ENCODE assay signal across 1 cellular context in the genomic region with DNA sequence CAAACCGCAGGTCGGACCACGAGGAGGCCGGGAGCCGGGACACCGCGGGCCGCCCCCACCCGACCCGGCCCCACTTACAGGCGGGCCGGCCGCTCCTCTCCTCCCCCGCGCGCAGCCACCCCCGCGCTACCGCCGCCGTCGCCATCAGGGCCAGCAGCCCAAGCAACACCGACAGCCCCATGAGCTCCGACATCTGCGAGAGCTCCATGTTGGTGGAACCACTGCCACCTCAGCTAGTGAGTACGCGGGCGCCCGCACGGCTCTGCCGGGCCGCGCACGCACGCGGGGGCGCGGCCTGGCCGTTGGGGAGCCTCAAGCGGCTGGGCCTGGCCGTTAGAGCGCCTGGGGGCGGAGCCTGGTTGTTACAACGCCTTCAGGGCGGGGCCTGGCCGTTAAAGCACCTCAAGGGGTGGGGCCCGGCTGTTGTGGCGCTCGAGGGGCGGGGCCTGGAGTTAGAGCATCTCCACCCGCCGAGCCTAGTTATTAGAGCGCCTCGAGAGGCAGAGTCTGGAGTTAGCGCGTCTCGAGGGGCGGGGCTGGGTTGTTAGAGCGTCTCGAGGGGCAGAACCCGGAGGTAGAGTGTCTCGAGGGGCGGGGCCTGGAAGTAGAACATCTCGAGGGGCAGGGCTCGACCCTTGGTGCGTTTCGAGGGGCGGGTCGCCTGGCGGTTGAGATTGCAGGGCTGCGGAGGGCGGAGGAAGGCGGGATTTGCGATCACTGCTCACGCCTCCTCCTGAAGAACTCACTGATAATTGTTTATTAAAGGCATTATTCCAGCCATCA.
TF ChIP-seq lines count a peak whose summit lies in the region.

Gene TBL2 (minus strand): TSS at position 238 of the 783 bp plus-strand sequence. CDS start 30 bp downstream, at position 208.

TF ChIP-seq in K562, 482 proteins besides CTCF, POLR2A, EP300 and RAD21 (continued from another document and continues in another):
- TF ChIP-seq TFAP4 (CRISPR knock-in tag; IDR thresholded peaks at IDR 0.05; ENCODE audit: borderline replicate concordance) (peak; percentile 48; the same call in 1 of the 2 replicates), MCM2 (IDR thresholded peaks at IDR 0.05; ENCODE audit: low read depth) (no peak), CSDE1 (IDR thresholded peaks at IDR 0.05) (peak in 1 of 2 experiments; percentile 34; a peak in 1 of 4 replicates), ZFPM2 (CRISPR knock-in tag; IDR thresholded peaks at IDR 0.05) (0 out of 2 replicates have a peak, but pooled peaks have one; percentile 63), ZNF24 (IDR thresholded peaks at IDR 0.05) (no peak), MAFF (IDR thresholded peaks at IDR 0.05; ENCODE audit: low read length) (no peak), BRF1 (IDR thresholded peaks at IDR 0.05; ENCODE audit: borderline replicate concordance, extremely low read depth, insufficient read length) (no peak), DMBX1 (CRISPR knock-in tag; IDR thresholded peaks at IDR 0.05; ENCODE audit: borderline replicate concordance) (peak; percentile 55; the same call in 1 of the 2 replicates), HLTF (IDR thresholded peaks at IDR 0.05) (no peak), KDM5B (IDR thresholded peaks at IDR 0.05; ENCODE audit: insufficient replicate concordance, low read depth, low read length) (peak; percentile 97), HNRNPK (IDR thresholded peaks at IDR 0.05; ENCODE audit: low read depth, low read length, poor library complexity, severe bottlenecking) (no peak), ZNF551 (CRISPR knock-in tag; IDR thresholded peaks at IDR 0.05) (no peak), ZNF699 (CRISPR knock-in tag; IDR thresholded peaks at IDR 0.05; ENCODE audit: insufficient replicate concordance) (no peak), PATZ1 (CRISPR knock-in tag; IDR thresholded peaks at IDR 0.05; ENCODE audit: borderline replicate concordance) (no peak), CC2D1A (IDR thresholded peaks at IDR 0.05) (no peak), ZHX1 (conservative IDR thresholded peaks at IDR 0.05; ENCODE audit: low read length) (no peak), CHD1 (IDR thresholded peaks at IDR 0.05; ENCODE audit: low read length) (no peak), KAT8 (IDR thresholded peaks at IDR 0.05; ENCODE audit: low read depth) (no peak), MGA (IDR thresholded peaks at IDR 0.05) (no peak)
- TF ChIP-seq, protein P1, sequence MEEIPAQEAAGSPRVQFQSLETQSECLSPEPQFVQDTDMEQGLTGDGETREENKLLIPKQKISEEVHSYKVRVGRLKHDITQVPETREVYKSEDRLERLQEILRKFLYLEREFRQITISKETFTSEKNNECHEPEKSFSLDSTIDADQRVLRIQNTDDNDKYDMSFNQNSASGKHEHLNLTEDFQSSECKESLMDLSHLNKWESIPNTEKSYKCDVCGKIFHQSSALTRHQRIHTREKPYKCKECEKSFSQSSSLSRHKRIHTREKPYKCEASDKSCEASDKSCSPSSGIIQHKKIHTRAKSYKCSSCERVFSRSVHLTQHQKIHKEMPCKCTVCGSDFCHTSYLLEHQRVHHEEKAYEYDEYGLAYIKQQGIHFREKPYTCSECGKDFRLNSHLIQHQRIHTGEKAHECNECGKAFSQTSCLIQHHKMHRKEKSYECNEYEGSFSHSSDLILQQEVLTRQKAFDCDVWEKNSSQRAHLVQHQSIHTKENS (CRISPR knock-in tag; IDR thresholded peaks at IDR 0.05) = no peak
